8 cellular contexts compared by ENCODE assay signal in genomic region chr2:39492095-39492590, GRCh38. TPM values are rescaled to one million over a fixed set of nuclear protein-coding genes. Genes with fewer than 3 reads are reported as not detected.
DNase-seq lines count a peak whose midpoint lies in the region; ATAC-seq, FAIRE-seq and TF ChIP-seq lines count a peak whose summit lies in the region.

No MANE protein-coding gene starts in this region.

- ATAC-seq in GM21619 (IDR thresholded peaks at IDR 0.05; ENCODE audit: unreplicated experiment) = peak; percentile 97
- ATAC-seq in activated CD8-positive, alpha-beta T cell treated with anti-CD3 and anti-CD28 coated beads for 36 hours = peak; percentile 91

- intact Hi-C loops in activated CD8-positive, alpha-beta T cell treated with anti-CD3 and anti-CD28 coated beads for 36 hours (cut with micrococcal nuclease) = loop anchor here (1.0 kb wide), 1 partner anchor 21 kb away; no protein-coding TSS in a partner anchor

- POLR2A ChIA-PET in activated CD8-positive, alpha-beta T cell treated with anti-CD3 and anti-CD28 coated beads for 36 hours (lab: Charles Lee) = interaction anchor here (0.7 to 2.7 kb wide), 3 partner anchors 20 to 289 kb away, joined by 3 to 12 read pairs (median 3); no protein-coding TSS in a partner anchor

- H3K4me1 Mint-ChIP-seq in activated CD8-positive, alpha-beta T cell treated with anti-CD3 and anti-CD28 coated beads for 36 hours (ENCODE audit: low read depth) = peaks cover 30% of the 10 kb centered on the region

- CTCF ChIA-PET in activated CD8-positive, alpha-beta T cell treated with anti-CD3 and anti-CD28 coated beads for 36 hours (lab: Charles Lee) = interaction anchor here (0.7 to 1.1 kb wide), 2 partner anchors 112 to 237 kb away, joined by 4 read pairs; no protein-coding TSS in a partner anchor

- H3K9me3 Mint-ChIP-seq in activated CD8-positive, alpha-beta T cell treated with anti-CD3 and anti-CD28 coated beads for 36 hours = peaks cover 2% of the 10 kb centered on the region

- peak overlapping the region; percentile 51 for H3K4me3 Mint-ChIP-seq in activated CD8-positive, alpha-beta T cell treated with anti-CD3 and anti-CD28 coated beads for 36 hours

- DNase-seq in NCI-H2081 (lab: John Stamatoyannopoulos, UW) (peak; percentile 3 to 72), NCI-H2081 treated with DMSO at 0.1 percent for 48 hours (lab: John Stamatoyannopoulos, UW) (no peak), HTR-8/SVneo (ENCODE audit: insufficient read length, low spot score) (peak; percentile 69), NCI-H2107 (lab: John Stamatoyannopoulos, UW) (no peak), putamen (ENCODE audit: low spot score) (no peak)
- peak; percentile 69 for DNase-seq in activated CD8-positive, alpha-beta T cell treated with anti-CD3 and anti-CD28 coated beads for 36 hours

- peaks cover 2% of the 10 kb centered on the region for H3K27me3 Mint-ChIP-seq in activated CD8-positive, alpha-beta T cell treated with anti-CD3 and anti-CD28 coated beads for 36 hours

- H3K36me3 Mint-ChIP-seq in activated CD8-positive, alpha-beta T cell treated with anti-CD3 and anti-CD28 coated beads for 36 hours (ENCODE audit: low read depth) = peaks cover 5% of the 10 kb centered on the region

- TF ChIP-seq CTCF in activated CD8-positive, alpha-beta T cell treated with anti-CD3 and anti-CD28 coated beads for 36 hours (IDR thresholded peaks at IDR 0.05) = no peak

- H3K27ac Mint-ChIP-seq in activated CD8-positive, alpha-beta T cell treated with anti-CD3 and anti-CD28 coated beads for 36 hours = peak overlapping the region; percentile 84

- FAIRE-seq in HTR-8/SVneo (lab: Jason Lieb, UNC) = no peak
- peak; percentile 94 for FAIRE-seq in islet of Langerhans (lab: Jason Lieb, UNC)

RNA-seq across cellular contexts. Expression of gene MAP4K3, which starts 55.1 kb away (rescaled TPM):
- 10 to 100 TPM in 1 of 2 experiments, 1 to 10 TPM in 1; 6.5 to 12.5 TPM for total RNA-seq in activated CD8-positive, alpha-beta T cell treated with anti-CD3 and anti-CD28 coated beads for 36 hours

Comparison
In these comparisons a context has a peak if more than half of its experiments do, and no peak if none do; other contexts are left out.
1. DNase-seq: peak in NCI-H2081 (2 of 2), HTR-8/SVneo (single experiment) and activated CD8-positive, alpha-beta T cell treated with anti-CD3 and anti-CD28 coated beads for 36 hours (single experiment); none in NCI-H2081 treated with DMSO at 0.1 percent for 48 hours (single experiment), NCI-H2107 (single experiment) and putamen (single experiment).